In the genomic region with DNA sequence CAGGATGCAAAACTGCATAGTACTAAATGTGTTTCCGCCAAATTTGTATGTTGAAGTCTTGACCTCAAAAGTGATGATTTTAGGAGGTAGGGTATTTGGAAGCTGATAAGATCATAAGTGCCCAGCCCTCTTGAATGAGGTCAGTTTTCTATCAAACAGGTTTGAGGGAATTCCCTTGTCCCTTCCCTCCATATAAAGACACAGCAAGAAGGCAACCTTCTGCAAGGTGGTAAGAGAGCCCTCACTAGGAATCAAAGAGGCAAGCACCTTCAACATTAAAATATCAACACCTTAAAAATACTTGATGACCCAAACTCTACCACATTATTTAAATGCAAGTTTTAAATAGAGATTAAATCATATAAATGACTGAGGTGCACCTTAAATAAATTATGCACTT, we compare ENCODE assay signal across 7 cellular contexts.
"Had no signal": no experiment of that assay in that cellular context is flagged by ENCODE, and none has a peak within 500 bp of the region (broad histone marks: within the 10 kb centered on the region; RNA-seq: fewer than 3 reads in every experiment).

No MANE protein-coding gene starts in this region.

- H3K27ac Mint-ChIP-seq: HFFc6 had no signal

- H3K9me3 ChIP-seq: HAP-1 had no signal

- DNase-seq: GM23248, H7, HFFc6, IMR-90 had no signal

- H3K4me3 Mint-ChIP-seq: HFFc6 had no signal

- ATAC-seq: HCT116, K562 had no signal

- H2AFZ ChIP-seq: GM23248 had no signal

- H3K4me3 ChIP-seq: GM23248, HAP-1, K562 had no signal

- H3K27ac ChIP-seq: GM23248 had no signal

- H3K36me3 ChIP-seq: HAP-1 had no signal
